In genomic region chr1:12184008-12184681, GRCh38 we compare ENCODE assay signal across 8 cellular contexts. TPM values are rescaled to one million over a fixed set of nuclear protein-coding genes. Genes with fewer than 3 reads are reported as not detected.
DNase-seq lines count a peak whose midpoint lies in the region; ATAC-seq and TF ChIP-seq lines count a peak whose summit lies in the region.

No MANE protein-coding gene starts in this region.

- TF ChIP-seq CTCF in WERI-Rb-1 (IDR thresholded peaks at IDR 0.05; ENCODE audit: low read depth, low read length), result no peak

- peaks cover 46 to 80% of the 10 kb centered on the region in 2 donors for H3K4me1 Mint-ChIP-seq in stimulated activated naive B cell treated with anti-CD40 and anti-IgM and Interleukin-4, amounts not matched to agents 10 μg/mL and 1 μg/mL and 100 μg/mL, for 72 hours

- no peaks in the 10 kb centered on the region for H3K9me3 ChIP-seq in WERI-Rb-1 (ENCODE audit: severe bottlenecking)

- peak overlapping the region; percentile 94 for H3K27ac Mint-ChIP-seq in stimulated activated naive B cell treated with anti-CD40 and anti-IgM and Interleukin-4, amounts not matched to agents 10 μg/mL and 1 μg/mL and 100 μg/mL, for 72 hours

- H3K9me3 Mint-ChIP-seq in stimulated activated naive B cell treated with anti-CD40 and anti-IgM and Interleukin-4, amounts not matched to agents 10 μg/mL and 1 μg/mL and 100 μg/mL, for 72 hours, result no peaks in the 10 kb centered on the region

- no peaks in the 10 kb centered on the region for H3K27me3 Mint-ChIP-seq in stimulated activated naive B cell treated with anti-CD40 and anti-IgM and Interleukin-4, amounts not matched to agents 10 μg/mL and 1 μg/mL and 100 μg/mL, for 72 hours

- H3K27me3 ChIP-seq in ACC112 (ENCODE audit: insufficient read depth, low read length) (no peaks in the 10 kb centered on the region), WERI-Rb-1 (ENCODE audit: insufficient read depth, low read depth, severe bottlenecking) (peaks cover 58% of the 10 kb centered on the region)

- peaks cover 38% of the 10 kb centered on the region for H3K79me2 ChIP-seq in ACC112 (ENCODE audit: control insufficient read depth, insufficient read depth, low read length, unreplicated experiment)

- DNase-seq in HT1080 (ENCODE audit: low read depth), result peak; percentile 57
- peak in 31 of 61 donors; percentile 6 to 68 (median 35) for DNase-seq in caudate nucleus (lab: John Stamatoyannopoulos, UW)
- DNase-seq in left lobe of liver (ENCODE audit: low spot score), result peak; percentile 70
- DNase-seq in stimulated activated naive B cell treated with anti-CD40 and anti-IgM and Interleukin-4, amounts not matched to agents 10 μg/mL and 1 μg/mL and 100 μg/mL, for 72 hours, result peak; percentile 36
- DNase-seq in WERI-Rb-1, result no peak
- DNase-seq in activated CD8-positive, alpha-beta memory T cell treated with anti-CD3 and anti-CD28 coated beads, Interleukin-2, amount 50 U/mL, for 48 hours, result no peak

- peak overlapping the region; percentile 75 to 77 for H3K4me3 Mint-ChIP-seq in stimulated activated naive B cell treated with anti-CD40 and anti-IgM and Interleukin-4, amounts not matched to agents 10 μg/mL and 1 μg/mL and 100 μg/mL, for 72 hours

- H3K27ac ChIP-seq in ACC112 (ENCODE audit: low read depth, low read length), result peak overlapping the region; percentile 75
- H3K27ac ChIP-seq in caudate nucleus (ENCODE audit: low read depth, low read length), result peak overlapping the region; percentile 93
- no peak overlapping the region for H3K27ac ChIP-seq in WERI-Rb-1

- H3K36me3 ChIP-seq in ACC112 (ENCODE audit: insufficient read depth, low read length) (no peaks in the 10 kb centered on the region), WERI-Rb-1 (no peaks in the 10 kb centered on the region)

- H3K4me3 ChIP-seq in ACC112 (ENCODE audit: low read depth, low read length) (peak overlapping the region; percentile 0), WERI-Rb-1 (ENCODE audit: low read depth, low read length) (no peak overlapping the region)

- peaks cover 46% of the 10 kb centered on the region for H3K4me1 ChIP-seq in ACC112 (ENCODE audit: control insufficient read depth, insufficient read depth, low read length, unreplicated experiment)

- ATAC-seq in left lobe of liver (peak; percentile 9), GM21717 (IDR thresholded peaks at IDR 0.05; ENCODE audit: unreplicated experiment) (no peak)
- ATAC-seq in stimulated activated naive B cell treated with anti-CD40 and anti-IgM and Interleukin-4, amounts not matched to agents 10 μg/mL and 1 μg/mL and 100 μg/mL, for 72 hours (replicated peaks), result peak; percentile 86

- peaks cover 32 to 48% of the 10 kb centered on the region in 2 donors for H3K36me3 Mint-ChIP-seq in stimulated activated naive B cell treated with anti-CD40 and anti-IgM and Interleukin-4, amounts not matched to agents 10 μg/mL and 1 μg/mL and 100 μg/mL, for 72 hours

- H2AFZ ChIP-seq in ACC112 (ENCODE audit: low read length, unreplicated experiment), result peak overlapping the region; percentile 21

RNA-seq across cellular contexts. Expression of gene TNFRSF1B, which starts 17.4 kb away (rescaled TPM):
- 0.16 and 0.17 TPM in 2 replicates for total RNA-seq in HT1080 (2014; rRNA removed; shearing (Covaris generic))
- 0.51 and 1.2 TPM in 2 replicates for polyA plus RNA-seq in HT1080 (2015; cell fraction: cytosol; rRNA removed)
- polyA plus RNA-seq in HT1080 (2015; cell fraction: nucleus; rRNA removed), result 0.18 and 0.33 TPM in 2 replicates
- 16.8 TPM for total RNA-seq in left lobe of liver

RNA-seq across cellular contexts. Expression of gene VPS13D, which starts 45.7 kb away (rescaled TPM):
- 11.1 and 12.7 TPM in 2 replicates for total RNA-seq in HT1080 (2014; rRNA removed; shearing (Covaris generic))
- polyA plus RNA-seq in HT1080 (2015; cell fraction: cytosol; rRNA removed), result 5.2 and 6.8 TPM in 2 replicates
- polyA plus RNA-seq in HT1080 (2015; cell fraction: nucleus; rRNA removed), result 20.1 and 28.2 TPM in 2 replicates
- total RNA-seq in left lobe of liver, result 31.1 TPM

Comparison
In these comparisons a context has a peak if more than half of its experiments do, and no peak if none do; other contexts are left out.
1. DNase-seq: peak in HT1080 (single experiment), caudate nucleus (31 of 61), left lobe of liver (single experiment) and stimulated activated naive B cell treated with anti-CD40 and anti-IgM and Interleukin-4, amounts not matched to agents 10 μg/mL and 1 μg/mL and 100 μg/mL, for 72 hours (single experiment); none in WERI-Rb-1 (single experiment) and activated CD8-positive, alpha-beta memory T cell treated with anti-CD3 and anti-CD28 coated beads, Interleukin-2, amount 50 U/mL, for 48 hours (single experiment).
2. RNA of gene TNFRSF1B, which starts 17.4 kb away (total RNA-seq): 16.8 TPM in left lobe of liver (single experiment); 0.16 to 0.17 TPM in HT1080; every median in the first group is over 10 times any median in the second.